In genomic region chr12:103884316-103884715, GRCh38 we compare ENCODE assay signal across 9 cellular contexts. TPM values are rescaled to one million over a fixed set of nuclear protein-coding genes. Genes with fewer than 3 reads are reported as not detected.
DNase-seq lines count a peak whose midpoint lies in the region; ATAC-seq, FAIRE-seq and TF ChIP-seq lines count a peak whose summit lies in the region.
"Had no signal": no experiment of that assay in that cellular context is flagged by ENCODE, and none has a peak within 500 bp of the region (broad histone marks: within the 10 kb centered on the region; RNA-seq: fewer than 3 reads in every experiment).

No MANE protein-coding gene starts in this region.

- H3K4me3 Mint-ChIP-seq in effector memory CD8-positive, alpha-beta T cell: no peak overlapping the region
- no peak overlapping the region for H3K4me3 Mint-ChIP-seq in progenitor cell of endocrine pancreas (ENCODE audit: low read depth)
- H3K4me3 Mint-ChIP-seq: activated B cell treated with CpG ODN at 0.5 μM for 24 hours had no signal

- intact Hi-C loops in posterior cingulate gyrus (cut with DNase I): no loop called here

- no peak overlapping the region for H3K4me3 ChIP-seq in HFF-Myc (replicated peaks; ENCODE audit: low read depth, low read length)

- no peaks in the 10 kb centered on the region for H3K9me3 Mint-ChIP-seq in effector memory CD8-positive, alpha-beta T cell
- H3K9me3 Mint-ChIP-seq in progenitor cell of endocrine pancreas (ENCODE audit: low read depth): no peaks in the 10 kb centered on the region
- H3K9me3 Mint-ChIP-seq: activated B cell treated with CpG ODN at 0.5 μM for 24 hours had no signal

- no peak for FAIRE-seq in D721Med (lab: Jason Lieb, UNC)

- DNase-seq in D721Med (ENCODE audit: insufficient read length, low spot score): no peak
- no peak for DNase-seq in HFF-Myc (ENCODE audit: extremely low read depth, low read depth)
- DNase-seq in effector memory CD8-positive, alpha-beta T cell: peak; percentile 9 to 23 (median 9)
- DNase-seq in progenitor cell of endocrine pancreas (ENCODE audit: low spot score, unreplicated experiment): no peak
- DNase-seq in NCI-H446 treated with DMSO at 0.1 percent for 48 hours (lab: John Stamatoyannopoulos, UW): no peak
- no peak for DNase-seq in posterior cingulate gyrus
- DNase-seq: activated B cell treated with CpG ODN at 0.5 μM for 24 hours had no signal

- no peaks in the 10 kb centered on the region for H3K27me3 Mint-ChIP-seq in effector memory CD8-positive, alpha-beta T cell
- peaks cover 7% of the 10 kb centered on the region for H3K27me3 Mint-ChIP-seq in progenitor cell of endocrine pancreas
- H3K27me3 Mint-ChIP-seq: activated B cell treated with CpG ODN at 0.5 μM for 24 hours had no signal

- H3K36me3 Mint-ChIP-seq in effector memory CD8-positive, alpha-beta T cell (ENCODE audit: insufficient read depth): no peaks in the 10 kb centered on the region
- H3K36me3 Mint-ChIP-seq in progenitor cell of endocrine pancreas (ENCODE audit: insufficient read depth): no peaks in the 10 kb centered on the region

- ATAC-seq in SK-N-SH treated with all-trans-retinoic acid at 6 μM for 48 hours (peak; percentile 74), GM18909 (IDR thresholded peaks at IDR 0.05; ENCODE audit: poor library complexity, unreplicated experiment) (no peak)
- no peak for ATAC-seq in effector memory CD8-positive, alpha-beta T cell (replicated peaks)

- H3K4me1 Mint-ChIP-seq in effector memory CD8-positive, alpha-beta T cell (ENCODE audit: low read depth in 2 of 2): peaks cover 0 to 10% of the 10 kb centered on the region in 2 donors
- H3K4me1 Mint-ChIP-seq in progenitor cell of endocrine pancreas (ENCODE audit: low read depth): no peaks in the 10 kb centered on the region

- peak; percentile 54 for TF ChIP-seq CTCF in D721Med (IDR thresholded peaks at IDR 0.05; ENCODE audit: insufficient read depth, missing control alignments)
- TF ChIP-seq CTCF in HFF-Myc (IDR thresholded peaks at IDR 0.05; ENCODE audit: low read depth, low read length, missing control alignments): peak; percentile 52
- TF ChIP-seq CTCF in progenitor cell of endocrine pancreas (IDR thresholded peaks at IDR 0.05; ENCODE audit: unreplicated experiment): peak; percentile 29

- H3K27ac Mint-ChIP-seq in effector memory CD8-positive, alpha-beta T cell: no peak overlapping the region
- H3K27ac Mint-ChIP-seq in progenitor cell of endocrine pancreas: no peak overlapping the region
- H3K27ac Mint-ChIP-seq: activated B cell treated with CpG ODN at 0.5 μM for 24 hours had no signal

TF ChIP-seq in SK-N-SH treated with all-trans-retinoic acid at 6 μM for 48 hours, 23 proteins besides CTCF, POLR2A, EP300 and RAD21:
- TF ChIP-seq TCF4 (CRISPR knock-in tag; IDR thresholded peaks at IDR 0.05; ENCODE audit: borderline replicate concordance) (peak; percentile 80; the same call in 1 of the 2 replicates), ZFP3 (CRISPR knock-in tag; IDR thresholded peaks at IDR 0.05) (no peak)

RNA-seq across cellular contexts. Expression of gene NT5DC3, which starts 43.3 kb away (rescaled TPM):
- 13.9 and 15.4 TPM in 2 replicates for total RNA-seq in progenitor cell of endocrine pancreas

RNA-seq across cellular contexts. Expression of gene HSP90B1, which starts 45.9 kb away (rescaled TPM):
- 795 and 802 TPM in 2 replicates for total RNA-seq in progenitor cell of endocrine pancreas

Comparison
In these comparisons a context has a peak if more than half of its experiments do, and no peak if none do; other contexts are left out.
1. DNase-seq: peak in effector memory CD8-positive, alpha-beta T cell (3 of 3); none in D721Med (single experiment), HFF-Myc (single experiment), progenitor cell of endocrine pancreas (single experiment), NCI-H446 treated with DMSO at 0.1 percent for 48 hours (single experiment) and posterior cingulate gyrus (0 of 10).
2. Peak in every context shown above with its lines, with median percentiles within 50 percentile points of each other: CTCF ChIP-seq.